ENCODE assay signal across 6 cellular contexts in the genomic region with DNA sequence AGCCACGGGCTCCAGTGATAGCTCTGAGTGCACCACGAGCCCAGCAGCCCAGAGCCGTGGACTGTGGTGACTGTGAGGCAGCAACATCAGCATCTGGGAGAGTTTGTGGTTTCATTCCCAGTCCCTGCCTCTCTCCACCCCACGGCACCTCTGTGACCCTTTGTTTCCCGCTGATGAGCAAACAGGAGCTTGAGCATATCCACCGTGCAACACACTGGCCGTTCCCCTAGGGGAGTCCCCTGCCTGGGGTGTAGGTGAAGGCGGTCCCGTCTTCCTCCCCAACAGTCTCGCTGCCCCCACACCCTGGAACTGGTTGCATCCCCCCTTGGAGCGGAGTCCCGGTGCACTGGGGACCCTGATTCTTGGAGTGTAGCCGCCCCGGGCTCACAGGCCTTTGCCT. TPM values are rescaled to one million over a fixed set of nuclear protein-coding genes. Genes with fewer than 3 reads are reported as not detected.
"Had no signal": no experiment of that assay in that cellular context is flagged by ENCODE, and none has a peak within 500 bp of the region (broad histone marks: within the 10 kb centered on the region; RNA-seq: fewer than 3 reads in every experiment).

No MANE protein-coding gene starts in this region.

RNA-seq across cellular contexts. Expression of a gene that starts 5.5 kb away (rescaled TPM):
- total RNA-seq: IMR-90, NCI-H460, PC-9, Peyer's patch, Right ventricle myocardium inferior, RPMI7951 had no signal
- polyA plus RNA-seq: IMR-90 had no signal
